Comparison of ENCODE assay signal across 9 cellular contexts in the genomic region with DNA sequence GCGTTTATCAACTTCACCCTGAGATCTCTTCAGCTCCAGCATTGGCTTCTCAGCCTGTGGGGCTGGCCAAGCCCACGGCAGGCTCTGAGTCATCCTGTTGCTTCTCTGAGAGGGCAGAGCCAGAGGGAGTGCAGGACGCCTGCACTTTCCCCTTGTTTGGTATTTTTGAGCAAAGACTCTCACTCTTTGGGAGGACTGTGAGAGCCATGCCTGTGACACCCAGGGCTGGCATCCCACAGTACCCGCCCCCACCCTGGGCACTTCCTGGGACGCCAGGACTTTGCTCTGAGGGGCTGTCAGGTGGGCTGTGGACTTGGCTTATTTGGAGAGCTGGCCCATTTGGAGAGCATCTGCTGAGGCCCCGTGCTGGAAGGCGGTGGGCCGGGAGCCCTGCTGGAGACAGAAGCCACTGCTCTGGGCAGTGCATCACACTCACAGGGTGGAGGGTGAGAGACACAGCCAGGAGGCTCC. TPM values are rescaled to one million over a fixed set of nuclear protein-coding genes. Genes with fewer than 3 reads are reported as not detected.
DNase-seq lines count a peak whose midpoint lies in the region; ATAC-seq, FAIRE-seq and TF ChIP-seq lines count a peak whose summit lies in the region.
"Had no signal": no experiment of that assay in that cellular context is flagged by ENCODE, and none has a peak within 500 bp of the region (broad histone marks: within the 10 kb centered on the region; RNA-seq: fewer than 3 reads in every experiment).

No MANE protein-coding gene starts in this region.

- ATAC-seq in pancreas (peak in 3 of 4 donors; percentile 54 to 64 (median 61)), HG02870 (IDR thresholded peaks at IDR 0.05; ENCODE audit: unreplicated experiment) (no peak), HG03196 (IDR thresholded peaks at IDR 0.05; ENCODE audit: unreplicated experiment) (no peak), HG02852 (IDR thresholded peaks at IDR 0.05; ENCODE audit: unreplicated experiment) (no peak)

- H3K27ac ChIP-seq in pancreas, result no peak overlapping the region

- CTCF ChIA-PET in BJ (lab: Yijun Ruan, JAX), result interaction anchor here (0.8 to 1.8 kb wide), 5 partner anchors 9 to 38 kb away, joined by 3 to 5 read pairs (median 4); no protein-coding TSS in a partner anchor
- CTCF ChIA-PET in HEK293T (lab: Yijun Ruan, JAX), result no interaction called here

- H3K36me3 ChIP-seq in BJ (ENCODE audit: control insufficient read depth, insufficient read depth, low read length), result no peaks in the 10 kb centered on the region; the same call in none of the 2 replicates
- no peaks in the 10 kb centered on the region for H3K36me3 ChIP-seq in pancreas

- POLR2A ChIA-PET in BJ (lab: Charles Lee), result no interaction called here
- POLR2A ChIA-PET in HEK293T (lab: Yijun Ruan, JAX), result no interaction called here

- H3K4me3 ChIP-seq in BJ (ENCODE audit: low read depth, low read length) (no peak overlapping the region), fibroblast of mammary gland (ENCODE audit: control insufficient read depth, low read depth, low read length) (no peak overlapping the region), pancreas (no peak overlapping the region)

- H3K27me3 ChIP-seq in BJ (ENCODE audit: control insufficient read depth, insufficient read depth, low read length) (no peaks in the 10 kb centered on the region), pancreas (no peaks in the 10 kb centered on the region)

- H3K9me3 ChIP-seq in pancreas, result no peaks in the 10 kb centered on the region

- intact Hi-C loops in pancreas (cut with DNase I), result no loop called here

- H3K4me1 ChIP-seq in pancreas, result no peaks in the 10 kb centered on the region

- no peak for FAIRE-seq in pancreas (lab: Jason Lieb, UNC)

- TF ChIP-seq CTCF in BJ (IDR thresholded peaks at IDR 0.05; ENCODE audit: insufficient read depth, low read depth, low read length) (0 out of 2 replicates have a peak, but pooled peaks have one; percentile 4), fibroblast of mammary gland (conservative IDR thresholded peaks at IDR 0.05; ENCODE audit: control insufficient read depth, insufficient read depth, low read depth, low read length) (no peak), pancreas (IDR thresholded peaks at IDR 0.05) (no peak)

- WGBS in pancreas, 2 donors, result 84 to 91% methylated on average over 8 of the region's 8 CpGs

- DNase-seq in BJ (ENCODE audit: low read depth) (no peak), NCI-H446 treated with DMSO at 0.1 percent for 48 hours (lab: John Stamatoyannopoulos, UW) (peak; percentile 24), fibroblast of mammary gland (ENCODE audit: low read depth) (peak; percentile 84), pancreas (no peak), HEK293T (ENCODE audit: extremely low spot score) (no peak)
- DNase-seq: naive B cell had no signal

TF ChIP-seq in HEK293T, 16 proteins besides CTCF, POLR2A, EP300 and RAD21:
- TF ChIP-seq ARNT (IDR thresholded peaks at IDR 0.05) (no peak), HDGF (IDR thresholded peaks at IDR 0.05; ENCODE audit: borderline replicate concordance) (no peak), BHLHE40 (IDR thresholded peaks at IDR 0.05; ENCODE audit: borderline replicate concordance) (no peak), FOXM1 (IDR thresholded peaks at IDR 0.05; ENCODE audit: borderline replicate concordance) (no peak), SP1 (IDR thresholded peaks at IDR 0.05) (no peak), L3MBTL2 (conservative IDR thresholded peaks at IDR 0.05) (no peak), FOXA1 (IDR thresholded peaks at IDR 0.05) (no peak), SUZ12 (IDR thresholded peaks at IDR 0.05) (no peak), NFRKB (IDR thresholded peaks at IDR 0.05) (no peak), CTBP1 (IDR thresholded peaks at IDR 0.05; ENCODE audit: borderline replicate concordance) (no peak), ELF4 (IDR thresholded peaks at IDR 0.05) (no peak), FOXK2 (IDR thresholded peaks at IDR 0.05) (no peak), LEF1 (IDR thresholded peaks at IDR 0.05; ENCODE audit: borderline replicate concordance) (no peak)

RNA-seq across cellular contexts. Expression of a gene that starts 37.4 kb away (rescaled TPM):
- polyA plus RNA-seq in BJ (2011; rRNA removed) (11.4 and 11.6 TPM in 2 replicates), pancreas (1 to 10 TPM; 1.2 to 1.5 TPM)
- polyA minus RNA-seq in BJ (2011; rRNA and poly(A)+ RNA removed), result 13.6 and 15.0 TPM in 2 replicates
- 1 to 10 TPM; 4.3 to 9.0 (median 5.8) TPM for total RNA-seq in pancreas

Comparison
In these comparisons a context has a peak if more than half of its experiments do, and no peak if none do; other contexts are left out.
1. DNase-seq: peak in NCI-H446 treated with DMSO at 0.1 percent for 48 hours (single experiment) and fibroblast of mammary gland (single experiment); none in BJ (single experiment), pancreas (0 of 6) and HEK293T (single experiment).
2. ATAC-seq: peak in pancreas (3 of 4); none in HG02870 (single experiment), HG03196 (single experiment) and HG02852 (single experiment).